ENCODE assay signal across 9 cellular contexts in the genomic region with DNA sequence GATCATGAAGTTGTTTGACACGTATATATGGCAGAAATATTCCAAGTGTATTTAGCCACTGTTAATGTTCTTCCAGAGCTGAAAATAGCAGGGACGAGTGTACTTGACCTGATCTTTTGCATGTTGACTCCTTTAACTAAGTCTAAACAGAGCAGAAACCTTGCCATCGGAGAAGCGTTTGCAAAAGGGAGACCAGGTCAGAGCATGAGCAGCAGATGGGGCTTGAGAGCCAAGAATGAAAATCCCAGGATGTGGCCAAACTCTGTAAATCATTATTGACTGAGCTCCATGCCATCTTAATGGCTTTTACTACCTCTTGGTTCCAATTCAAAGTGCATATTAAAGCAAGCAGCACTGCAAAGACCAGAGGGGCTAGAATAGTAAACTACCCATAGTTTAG. TPM values are rescaled to one million over a fixed set of nuclear protein-coding genes. Genes with fewer than 3 reads are reported as not detected.
A peak's percentile ranks its signal among the peaks of the same experiment; 100 is the strongest.
DNase-seq lines count a peak whose midpoint lies in the region; ATAC-seq, FAIRE-seq and TF ChIP-seq lines count a peak whose summit lies in the region.
"Had no signal": no experiment of that assay in that cellular context is flagged by ENCODE, and none has a peak within 500 bp of the region (broad histone marks: within the 10 kb centered on the region; RNA-seq: fewer than 3 reads in every experiment).

No MANE protein-coding gene starts in this region.

- H3K4me2 ChIP-seq in DND-41 (ENCODE audit: insufficient read depth, low read length): no peak overlapping the region
- H3K4me2 ChIP-seq in H1 (ENCODE audit: insufficient read depth in 1 of 2, low read depth in 2 of 2, low read length in 2 of 2): no peak overlapping the region

- no peak overlapping the region for H4K5ac ChIP-seq in H1 (ENCODE audit: insufficient read length, low read depth, low read length)

- TF ChIP-seq POLR2A in H1 (IDR thresholded peaks at IDR 0.05; ENCODE audit: control extremely low read depth in 1 of 2, low read depth in 2 of 2, low read length in 2 of 2) (no peak), esophagus squamous epithelium (IDR thresholded peaks at IDR 0.05) (no peak)

- no peaks in the 10 kb centered on the region; the same call in 1 of the 2 replicates for H3K23me2 ChIP-seq in H1 (ENCODE audit: low read depth, low read length)

- no peak overlapping the region for H3K14ac ChIP-seq in H1 (ENCODE audit: insufficient read length)

- H2AK5ac ChIP-seq in H1 (ENCODE audit: low read depth, low read length): no peak overlapping the region

- H2BK5ac ChIP-seq in H1 (ENCODE audit: low read depth, low read length): no peak overlapping the region

- H2AFZ ChIP-seq in DND-41 (ENCODE audit: low read depth, low read length) (no peak overlapping the region), H1 (ENCODE audit: low read length) (no peak overlapping the region)

- H2BK120ac ChIP-seq in H1 (replicated peaks; ENCODE audit: low read depth, low read length): no peak overlapping the region

- no peak for TF ChIP-seq EP300 in H1 (IDR thresholded peaks at IDR 0.05; ENCODE audit: borderline replicate concordance in 1 of 2, low read depth in 2 of 2, low read length in 2 of 2)

- no peak overlapping the region for H3K23ac ChIP-seq in H1 (ENCODE audit: insufficient read length)

- H3K56ac ChIP-seq in H1 (replicated peaks; ENCODE audit: insufficient read length, low read depth, low read length): no peak overlapping the region

- H3K9me3 ChIP-seq in DND-41 (ENCODE audit: insufficient read depth, low read length, severe bottlenecking): no peaks in the 10 kb centered on the region
- H3K9me3 ChIP-seq in H1 (ENCODE audit: insufficient read depth in 2 of 2, low read depth in 1 of 2, low read length in 1 of 2): no peaks in the 10 kb centered on the region
- no peaks in the 10 kb centered on the region for H3K9me3 ChIP-seq in esophagus squamous epithelium

- CTCF ChIA-PET in H1 (lab: Charles Lee; ENCODE audit: partially characterized antibody): interaction anchor here (0.8 to 2.3 kb wide), 5 partner anchors 9 to 242 kb away, joined by 3 to 8 read pairs (median 4); no protein-coding TSS in a partner anchor

- no peak for ATAC-seq in DND-41 (ENCODE audit: insufficient read depth, low read depth)
- ATAC-seq in HG02678 (IDR thresholded peaks at IDR 0.05; ENCODE audit: unreplicated experiment): no peak

- peak; percentile 29 for TF ChIP-seq CTCF in DND-41 (IDR thresholded peaks at IDR 0.05; ENCODE audit: borderline replicate concordance, extremely low read depth, low read length, poor library complexity, severe bottlenecking)
- TF ChIP-seq CTCF in H1 (IDR thresholded peaks at IDR 0.05; ENCODE audit: control extremely low read depth in 1 of 3, insufficient read depth in 1 of 3, low read depth in 1 of 3, low read length in 3 of 3): peak in 2 of 3 experiments; percentile 47 to 49; a peak in 2 of 4 replicates
- TF ChIP-seq CTCF in esophagus squamous epithelium (IDR thresholded peaks at IDR 0.05): peak in 1 of 6 experiments; percentile 14

- H3K79me2 ChIP-seq in DND-41 (ENCODE audit: insufficient read depth, low read length) (no peaks in the 10 kb centered on the region), H1 (ENCODE audit: control insufficient read depth in 1 of 2, insufficient read depth in 2 of 2, low read length in 2 of 2) (no peaks in the 10 kb centered on the region)

- H3K4ac ChIP-seq in H1 (replicated peaks; ENCODE audit: insufficient read length, low read depth, low read length): no peak overlapping the region

- no peak overlapping the region for H3K18ac ChIP-seq in H1 (ENCODE audit: extremely low read depth, low read length)

- peak; percentile 84 for FAIRE-seq in H1 (lab: Jason Lieb, UNC)

- H2BK20ac ChIP-seq in H1 (ENCODE audit: low read length): no peak overlapping the region

- no peaks in the 10 kb centered on the region for H3K27me3 ChIP-seq in DND-41 (ENCODE audit: insufficient read depth, low read length, poor library complexity)
- peaks cover 0 to 2% (median 0%) of the 10 kb centered on the region in 4 experiments; a peak in 1 of 7 replicates for H3K27me3 ChIP-seq in H1 (replicated peaks in 1 of 4; ENCODE audit: control insufficient read depth in 3 of 4, extremely low read depth in 1 of 4, insufficient read depth in 3 of 4, low read length in 3 of 4)
- no peaks in the 10 kb centered on the region for H3K27me3 ChIP-seq in esophagus squamous epithelium

- POLR2A ChIA-PET in H1 (lab: Charles Lee; ENCODE audit: partially characterized antibody): interaction anchor here (0.7 to 4.8 kb wide), 8 partner anchors 8 to 25 kb away, joined by 3 to 41 read pairs (median 3); no protein-coding TSS in a partner anchor

- no peak for DNase-seq in DND-41
- peak; percentile 10 for DNase-seq in NCI-H146 treated with DMSO at 0.1 percent for 48 hours (lab: John Stamatoyannopoulos, UW; ENCODE audit: unreplicated experiment)
- DNase-seq in H1 (ENCODE audit: low read depth in 1 of 2, low spot score in 2 of 2): peak in 1 of 2 experiments; percentile 5
- DNase-seq in non-pigmented ciliary epithelial cell (ENCODE audit: low read depth): peak; percentile 38
- no peak for DNase-seq in esophagus squamous epithelium (lab: John Stamatoyannopoulos, UW)
- no peak for DNase-seq in iPS-NIHi11 (ENCODE audit: low spot score)
- no peak for DNase-seq in cerebellar cortex (ENCODE audit: low spot score)

- no peak overlapping the region for H2BK12ac ChIP-seq in H1 (ENCODE audit: low read depth, low read length)

- H4K91ac ChIP-seq in H1 (replicated peaks; ENCODE audit: insufficient read length, low read length): no peak overlapping the region

- H3K9ac ChIP-seq in DND-41 (ENCODE audit: low read depth, low read length) (no peak overlapping the region), H1 (replicated peaks in 1 of 4; ENCODE audit: extremely low read depth in 1 of 4, low read depth in 3 of 4, low read length in 3 of 4) (no peak overlapping the region)

- H3K79me1 ChIP-seq in H1 (ENCODE audit: low read depth, low read length): no peaks in the 10 kb centered on the region

- H3K4me1 ChIP-seq in DND-41 (ENCODE audit: insufficient read depth, low read length) (no peaks in the 10 kb centered on the region), H1 (replicated peaks in 1 of 4; ENCODE audit: control insufficient read depth in 3 of 4, insufficient read depth in 4 of 4, low read length in 3 of 4) (no peaks in the 10 kb centered on the region), esophagus squamous epithelium (no peaks in the 10 kb centered on the region)

- H3K4me3 ChIP-seq in DND-41 (ENCODE audit: low read depth in 1 of 2, low read length in 2 of 2): no peak overlapping the region
- no peak overlapping the region for H3K4me3 ChIP-seq in H1 (ENCODE audit: extremely low read depth in 1 of 4, insufficient read depth in 2 of 4, low read depth in 3 of 4, low read length in 4 of 4)
- no peak overlapping the region for H3K4me3 ChIP-seq in esophagus squamous epithelium

- H4K20me1 ChIP-seq in DND-41 (ENCODE audit: insufficient read depth, low read length) (no peaks in the 10 kb centered on the region), H1 (replicated peaks in 1 of 2; ENCODE audit: control insufficient read depth in 1 of 2, insufficient read depth in 2 of 2, low read length in 2 of 2) (no peaks in the 10 kb centered on the region)

- peak; percentile 64 to 72 for TF ChIP-seq RAD21 in H1 (IDR thresholded peaks at IDR 0.05 in 1 of 2, conservative IDR thresholded peaks at IDR 0.05 in 1 of 2; ENCODE audit: low read depth in 2 of 2, low read length in 2 of 2)

- no peak overlapping the region for H4K8ac ChIP-seq in H1 (ENCODE audit: extremely low read depth, insufficient read depth, low read length)

- H3K27ac ChIP-seq in DND-41 (ENCODE audit: low read length): no peak overlapping the region
- no peak overlapping the region for H3K27ac ChIP-seq in H1 (ENCODE audit: low read depth, low read length)
- H3K27ac ChIP-seq in esophagus squamous epithelium: no peak overlapping the region

- no peaks in the 10 kb centered on the region for H3K36me3 ChIP-seq in DND-41 (ENCODE audit: insufficient read depth, low read length)
- peaks cover 0 to 11% (median 0%) of the 10 kb centered on the region in 4 experiments; a peak in 2 of 8 replicates for H3K36me3 ChIP-seq in H1 (ENCODE audit: control insufficient read depth in 2 of 4, insufficient read depth in 4 of 4, low read length in 3 of 4)
- H3K36me3 ChIP-seq in esophagus squamous epithelium: no peaks in the 10 kb centered on the region

- 57% methylated on average over 4 of the region's 4 CpGs; no CpG with 5 or more reads in 1 of the 2 experiments for WGBS in H1 (ENCODE audit: extremely low coverage in 1 of 2, insufficient coverage in 1 of 2, insufficient read length in 1 of 2, insufficient replicate concordance in 2 of 2, low coverage in 1 of 2, low lambda C conversion rate in 2 of 2, missing lambda C conversion rate in 1 of 2), 2 experiments
- WGBS in esophagus squamous epithelium, 2 donors: 26 to 27% methylated on average over 4 of the region's 4 CpGs

- intact Hi-C loops in esophagus squamous epithelium (cut with DNase I): no loop called here

- H2BK15ac ChIP-seq in H1 (ENCODE audit: low read length): no peak overlapping the region

TF ChIP-seq in H1, 55 proteins besides CTCF, POLR2A, EP300 and RAD21 (continues in another document):
- no peak for TF ChIP-seq EZH2 (IDR thresholded peaks at IDR 0.05; ENCODE audit: low read depth, low read length, severe bottlenecking)
- no peak for TF ChIP-seq SP2 (IDR thresholded peaks at IDR 0.05; ENCODE audit: low read length)
- TF ChIP-seq TCF12 (IDR thresholded peaks at IDR 0.05; ENCODE audit: low read depth, low read length): no peak
- TF ChIP-seq ATF3 (IDR thresholded peaks at IDR 0.05; ENCODE audit: insufficient read depth, low read depth, low read length): no peak
- TF ChIP-seq BACH1 (IDR thresholded peaks at IDR 0.05; ENCODE audit: low read length): no peak
- no peak for TF ChIP-seq HDAC2 (IDR thresholded peaks at IDR 0.05; ENCODE audit: borderline replicate concordance in 1 of 2, low read depth in 2 of 2, low read length in 2 of 2)
- TF ChIP-seq SRF (IDR thresholded peaks at IDR 0.05; ENCODE audit: low read depth, low read length): no peak
- no peak for TF ChIP-seq NRF1 (IDR thresholded peaks at IDR 0.05; ENCODE audit: low read depth, low read length)
- no peak for TF ChIP-seq GABPA (IDR thresholded peaks at IDR 0.05; ENCODE audit: borderline replicate concordance, insufficient read depth, low read length)
- no peak for TF ChIP-seq CHD2 (IDR thresholded peaks at IDR 0.05; ENCODE audit: low read length)

RNA-seq across cellular contexts. Expression of gene FAM216B, which starts 55.5 kb away (rescaled TPM):
- total RNA-seq in H1 (2021; fragmentation: NEBNext Ultra II Directional; extraction: Animal tissue kit (Norgen Biotek cat#: 25700)): not detected in 2 replicates
- not detected in 2 replicates for polyA plus RNA-seq in H1 (2011; rRNA removed)
- not detected for polyA plus RNA-seq in H1 (2011; cell fraction: cytosol; rRNA removed)
- not detected for polyA plus RNA-seq in H1 (2011; cell fraction: nucleus; rRNA removed)
- 0.06 to 0.07 TPM in 2 of 4 replicates, not detected in the others for polyA plus RNA-seq in H1 (2012, experiment 1 of 2)
- not detected for polyA plus RNA-seq in H1 (2012, experiment 2 of 2)
- not detected for polyA plus RNA-seq in H1 (2013, experiment 1 of 2)
- polyA plus RNA-seq in H1 (2013, experiment 2 of 2): not detected
- polyA minus RNA-seq in H1 (2011; rRNA and poly(A)+ RNA removed): not detected in 2 replicates
- polyA minus RNA-seq in H1 (2011; cell fraction: cytosol; rRNA and poly(A)+ RNA removed): not detected
- polyA minus RNA-seq in H1 (2011; cell fraction: nucleus; rRNA and poly(A)+ RNA removed): not detected
- not detected for total RNA-seq in esophagus squamous epithelium
- polyA plus RNA-seq: IgD-negative memory B cell had no signal

Comparison
In these comparisons a context has a peak if more than half of its experiments do, and no peak if none do; other contexts are left out.
1. DNase-seq: peak in NCI-H146 treated with DMSO at 0.1 percent for 48 hours (single experiment) and non-pigmented ciliary epithelial cell (single experiment); none in DND-41 (single experiment), esophagus squamous epithelium (single experiment), iPS-NIHi11 (single experiment) and cerebellar cortex (single experiment).